In the genomic region with DNA sequence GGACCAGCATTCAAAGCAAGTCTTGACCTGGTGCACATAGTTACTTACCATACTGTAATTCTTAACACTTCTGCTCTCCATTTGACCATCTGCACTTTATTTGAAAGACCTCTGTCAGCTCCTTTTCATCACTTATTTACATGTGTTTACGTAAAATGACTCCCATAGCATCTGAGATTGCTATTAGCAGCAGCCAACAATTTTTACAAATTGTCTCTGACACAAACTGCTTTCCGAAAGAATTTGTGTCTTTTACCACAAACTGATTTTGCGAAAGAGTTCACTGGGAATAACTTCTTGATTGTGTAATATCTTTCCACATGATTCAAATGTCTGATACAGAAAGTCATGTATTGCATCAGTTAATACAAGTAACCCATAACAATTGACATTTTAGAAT, we compare ENCODE assay signal across 22 cellular contexts.
DNase-seq lines count a peak whose midpoint lies in the region; ATAC-seq and TF ChIP-seq lines count a peak whose summit lies in the region.
"Had no signal": no experiment of that assay in that cellular context is flagged by ENCODE, and none has a peak within 500 bp of the region (broad histone marks: within the 10 kb centered on the region; RNA-seq: fewer than 3 reads in every experiment).

No MANE protein-coding gene starts in this region.

- H3K27ac ChIP-seq in left lung = no peak overlapping the region
- H3K27ac ChIP-seq in effector memory CD4-positive, alpha-beta T cell (ENCODE audit: insufficient read depth, low read length, poor library complexity, severe bottlenecking) = no peak overlapping the region
- H3K27ac ChIP-seq: C4-2B, gastroesophageal sphincter, SJCRH30, thoracic aorta had no signal

- H3K36me3 Mint-ChIP-seq in HFFc6 (ENCODE audit: low read depth) = no peaks in the 10 kb centered on the region
- H3K36me3 Mint-ChIP-seq: activated naive CD4-positive, alpha-beta T cell treated with anti-CD3 and anti-CD28 coated beads, Interleukin-2, amount 10 ng/mL, durations not matched to agents 7 days and 5 days had no signal

- H3K4me1 Mint-ChIP-seq in HFFc6 (ENCODE audit: low read depth) = peaks cover 24% of the 10 kb centered on the region
- H3K4me1 Mint-ChIP-seq: activated naive CD4-positive, alpha-beta T cell treated with anti-CD3 and anti-CD28 coated beads, Interleukin-2, amount 10 ng/mL, durations not matched to agents 7 days and 5 days had no signal

- no peak overlapping the region for H3K4me3 ChIP-seq in astrocyte of the spinal cord (ENCODE audit: low read depth, low read length)
- H3K4me3 ChIP-seq in left lung = no peak overlapping the region
- H3K4me3 ChIP-seq in effector memory CD4-positive, alpha-beta T cell (ENCODE audit: insufficient read depth, low read depth, low read length, poor library complexity, severe bottlenecking) = no peak overlapping the region
- H3K4me3 ChIP-seq: gastroesophageal sphincter, SJCRH30, thoracic aorta had no signal

- no peaks in the 10 kb centered on the region for H3K27me3 ChIP-seq in left lung
- H3K27me3 ChIP-seq in effector memory CD4-positive, alpha-beta T cell (replicated peaks; ENCODE audit: control insufficient read depth, insufficient read depth, low read length, poor library complexity, severe bottlenecking) = no peaks in the 10 kb centered on the region
- H3K27me3 ChIP-seq: gastroesophageal sphincter, SJCRH30 had no signal

- no peaks in the 10 kb centered on the region for H3K9me3 ChIP-seq in left lung
- no peaks in the 10 kb centered on the region for H3K9me3 ChIP-seq in effector memory CD4-positive, alpha-beta T cell (ENCODE audit: control insufficient read depth, low read length)
- H3K9me3 ChIP-seq: gastroesophageal sphincter, SJCRH30, thoracic aorta had no signal

- intact Hi-C loops in left lung (cut with DNase I) = no loop called here

- H3K9me3 Mint-ChIP-seq in HFFc6 = no peaks in the 10 kb centered on the region
- H3K9me3 Mint-ChIP-seq: activated naive CD4-positive, alpha-beta T cell treated with anti-CD3 and anti-CD28 coated beads, Interleukin-2, amount 10 ng/mL, durations not matched to agents 7 days and 5 days; T-helper 2 cell treated with Interferon-gamma antibody and Interleukin-4, amounts not matched to agents 5 μg/mL and 100 μg/mL, for 36 hours had no signal

- in situ Hi-C loops in astrocyte of the spinal cord (cut with HindIII; ENCODE audit: low sequenced_read_pairs) = no loop called here

- TF ChIP-seq CTCF in HFFc6 (IDR thresholded peaks at IDR 0.05) (no peak), astrocyte of the spinal cord (IDR thresholded peaks at IDR 0.05; ENCODE audit: low read depth, low read length) (no peak), left lung (IDR thresholded peaks at IDR 0.05) (no peak)

- H3K36me3 ChIP-seq in left lung = no peaks in the 10 kb centered on the region
- no peaks in the 10 kb centered on the region for H3K36me3 ChIP-seq in effector memory CD4-positive, alpha-beta T cell (ENCODE audit: control insufficient read depth, insufficient read depth, low read length)
- H3K36me3 ChIP-seq: gastroesophageal sphincter, SJCRH30, thoracic aorta had no signal

- H3K27ac Mint-ChIP-seq in HFFc6 = peak overlapping the region; percentile 26; the same call in 1 of the 2 replicates
- H3K27ac Mint-ChIP-seq: activated naive CD4-positive, alpha-beta T cell treated with anti-CD3 and anti-CD28 coated beads, Interleukin-2, amount 10 ng/mL, durations not matched to agents 7 days and 5 days; T-helper 2 cell treated with Interferon-gamma antibody and Interleukin-4, amounts not matched to agents 5 μg/mL and 100 μg/mL, for 36 hours had no signal

- peak; percentile 19 for ATAC-seq in left lung
- ATAC-seq: gastroesophageal sphincter, left lobe of liver, sciatic nerve had no signal

- H3K4me1 ChIP-seq in left lung = no peaks in the 10 kb centered on the region
- no peaks in the 10 kb centered on the region for H3K4me1 ChIP-seq in effector memory CD4-positive, alpha-beta T cell (ENCODE audit: control insufficient read depth, insufficient read depth, low read length, poor library complexity, severe bottlenecking)
- H3K4me1 ChIP-seq: gastroesophageal sphincter, SJCRH30 had no signal

- peaks cover 4% of the 10 kb centered on the region; the same call in 1 of the 2 replicates for H3K27me3 Mint-ChIP-seq in HFFc6 (ENCODE audit: insufficient read depth)
- H3K27me3 Mint-ChIP-seq: activated naive CD4-positive, alpha-beta T cell treated with anti-CD3 and anti-CD28 coated beads, Interleukin-2, amount 10 ng/mL, durations not matched to agents 7 days and 5 days had no signal

- H3K4me3 Mint-ChIP-seq in HFFc6 = no peak overlapping the region
- H3K4me3 Mint-ChIP-seq: activated naive CD4-positive, alpha-beta T cell treated with anti-CD3 and anti-CD28 coated beads, Interleukin-2, amount 10 ng/mL, durations not matched to agents 7 days and 5 days; T-helper 2 cell treated with Interferon-gamma antibody and Interleukin-4, amounts not matched to agents 5 μg/mL and 100 μg/mL, for 36 hours had no signal

- peak; percentile 32 to 39 for DNase-seq in AML-193 (lab: John Stamatoyannopoulos, UW)
- peak; percentile 76 for DNase-seq in HFFc6
- DNase-seq in astrocyte of the spinal cord (ENCODE audit: low read depth, low spot score) = peak; percentile 9
- DNase-seq in left lung = no peak
- no peak for DNase-seq in effector memory CD4-positive, alpha-beta T cell
- no peak for DNase-seq in NCI-H146 (lab: John Stamatoyannopoulos, UW)
- DNase-seq in NCI-H1694 (lab: John Stamatoyannopoulos, UW) = no peak
- no peak for DNase-seq in stimulated activated CD4-positive, alpha-beta T cell treated with anti-CD3 and anti-CD28 coated beads, Interleukin-1b, Interleukin-23, amount 100 ng/mL, for 48 hours
- DNase-seq: activated CD4-positive, CD25-positive, alpha-beta regulatory T cell treated with anti-CD3 and anti-CD28 coated beads, Interleukin-2, amount 50 U/mL, for 72 hours; activated naive CD4-positive, alpha-beta T cell treated with anti-CD3 and anti-CD28 coated beads, Interleukin-2, amount 10 ng/mL, durations not matched to agents 7 days and 5 days; DMS79; effector CD4-positive, alpha-beta T cell; KBM-7; NCI-H1105 treated with DMSO at 0.1 percent for 48 hours; nucleus accumbens; SJCRH30 had no signal

Comparison
In these comparisons a context has a peak if more than half of its experiments do, and no peak if none do; other contexts are left out.
1. DNase-seq: peak in AML-193 (2 of 2), HFFc6 (single experiment) and astrocyte of the spinal cord (single experiment); none in left lung (0 of 2), effector memory CD4-positive, alpha-beta T cell (0 of 3), NCI-H146 (single experiment), NCI-H1694 (single experiment) and stimulated activated CD4-positive, alpha-beta T cell treated with anti-CD3 and anti-CD28 coated beads, Interleukin-1b, Interleukin-23, amount 100 ng/mL, for 48 hours (single experiment).